ENCODE assay signal across 1 cellular context in the genomic region with DNA sequence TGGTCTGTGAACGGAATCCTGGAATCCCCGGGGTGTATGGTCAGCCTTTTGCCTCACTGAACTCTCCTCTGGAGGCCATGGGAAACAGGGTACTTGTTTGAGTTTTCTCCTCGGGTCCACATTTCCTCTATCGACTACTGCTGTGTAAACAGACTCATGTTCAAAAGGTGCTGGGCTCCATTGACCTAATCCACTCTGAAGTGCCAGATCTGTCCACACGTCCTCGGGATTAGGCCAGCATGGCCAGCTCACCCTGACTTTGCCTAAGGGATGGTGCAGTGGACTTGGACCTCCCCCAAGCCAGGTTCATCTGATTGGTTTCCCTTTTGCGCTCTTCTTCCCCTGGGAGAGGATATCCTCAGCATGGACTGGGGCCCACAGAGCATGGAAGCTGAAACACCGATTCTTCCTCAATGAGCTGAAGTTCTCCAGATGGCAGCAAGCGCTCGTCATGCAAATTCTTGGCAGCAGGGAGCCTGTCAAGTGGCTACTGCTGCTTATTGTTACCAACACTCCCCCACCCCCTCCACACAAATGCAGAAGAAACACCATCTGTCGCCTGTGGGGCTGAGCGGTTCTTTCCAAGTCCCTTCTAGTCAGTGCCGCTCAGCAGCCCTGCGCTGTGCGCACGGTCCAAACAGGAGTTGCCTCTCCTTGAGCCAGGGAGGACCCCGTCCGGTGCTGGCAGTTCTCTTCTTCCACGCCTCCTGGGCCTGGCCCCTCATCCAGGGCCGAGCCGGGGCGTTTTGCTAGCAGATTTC.
A peak's percentile ranks its signal among the peaks of the same experiment; 100 is the strongest.
TF ChIP-seq lines count a peak whose summit lies in the region.

No MANE protein-coding gene starts in this region.

TF ChIP-seq in SK-N-SH, 30 proteins besides CTCF, POLR2A, EP300 and RAD21 (continued from another document):
- TF ChIP-seq SIN3A (IDR thresholded peaks at IDR 0.05; ENCODE audit: borderline replicate concordance, low read depth, low read length), result peak; percentile 83; the same call in 1 of the 2 replicates
- TF ChIP-seq, protein P1, sequence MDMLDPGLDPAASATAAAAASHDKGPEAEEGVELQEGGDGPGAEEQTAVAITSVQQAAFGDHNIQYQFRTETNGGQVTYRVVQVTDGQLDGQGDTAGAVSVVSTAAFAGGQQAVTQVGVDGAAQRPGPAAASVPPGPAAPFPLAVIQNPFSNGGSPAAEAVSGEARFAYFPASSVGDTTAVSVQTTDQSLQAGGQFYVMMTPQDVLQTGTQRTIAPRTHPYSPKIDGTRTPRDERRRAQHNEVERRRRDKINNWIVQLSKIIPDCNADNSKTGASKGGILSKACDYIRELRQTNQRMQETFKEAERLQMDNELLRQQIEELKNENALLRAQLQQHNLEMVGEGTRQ (IDR thresholded peaks at IDR 0.05; ENCODE audit: borderline replicate concordance, low read depth, low read length), result no peak
- TF ChIP-seq TAF1 (IDR thresholded peaks at IDR 0.05; ENCODE audit: borderline replicate concordance, low read depth, low read length), result peak; percentile 42; the same call in 1 of the 2 replicates
- peak; percentile 51; the same call in 1 of the 2 replicates for TF ChIP-seq YY1 (IDR thresholded peaks at IDR 0.05; ENCODE audit: low read depth)
- TF ChIP-seq, protein P2, sequence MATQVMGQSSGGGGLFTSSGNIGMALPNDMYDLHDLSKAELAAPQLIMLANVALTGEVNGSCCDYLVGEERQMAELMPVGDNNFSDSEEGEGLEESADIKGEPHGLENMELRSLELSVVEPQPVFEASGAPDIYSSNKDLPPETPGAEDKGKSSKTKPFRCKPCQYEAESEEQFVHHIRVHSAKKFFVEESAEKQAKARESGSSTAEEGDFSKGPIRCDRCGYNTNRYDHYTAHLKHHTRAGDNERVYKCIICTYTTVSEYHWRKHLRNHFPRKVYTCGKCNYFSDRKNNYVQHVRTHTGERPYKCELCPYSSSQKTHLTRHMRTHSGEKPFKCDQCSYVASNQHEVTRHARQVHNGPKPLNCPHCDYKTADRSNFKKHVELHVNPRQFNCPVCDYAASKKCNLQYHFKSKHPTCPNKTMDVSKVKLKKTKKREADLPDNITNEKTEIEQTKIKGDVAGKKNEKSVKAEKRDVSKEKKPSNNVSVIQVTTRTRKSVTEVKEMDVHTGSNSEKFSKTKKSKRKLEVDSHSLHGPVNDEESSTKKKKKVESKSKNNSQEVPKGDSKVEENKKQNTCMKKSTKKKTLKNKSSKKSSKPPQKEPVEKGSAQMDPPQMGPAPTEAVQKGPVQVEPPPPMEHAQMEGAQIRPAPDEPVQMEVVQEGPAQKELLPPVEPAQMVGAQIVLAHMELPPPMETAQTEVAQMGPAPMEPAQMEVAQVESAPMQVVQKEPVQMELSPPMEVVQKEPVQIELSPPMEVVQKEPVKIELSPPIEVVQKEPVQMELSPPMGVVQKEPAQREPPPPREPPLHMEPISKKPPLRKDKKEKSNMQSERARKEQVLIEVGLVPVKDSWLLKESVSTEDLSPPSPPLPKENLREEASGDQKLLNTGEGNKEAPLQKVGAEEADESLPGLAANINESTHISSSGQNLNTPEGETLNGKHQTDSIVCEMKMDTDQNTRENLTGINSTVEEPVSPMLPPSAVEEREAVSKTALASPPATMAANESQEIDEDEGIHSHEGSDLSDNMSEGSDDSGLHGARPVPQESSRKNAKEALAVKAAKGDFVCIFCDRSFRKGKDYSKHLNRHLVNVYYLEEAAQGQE (IDR thresholded peaks at IDR 0.05; ENCODE audit: low read depth, low read length), result 0 out of 2 replicates have a peak, but pooled peaks have one; percentile 28
- TF ChIP-seq, protein P3, sequence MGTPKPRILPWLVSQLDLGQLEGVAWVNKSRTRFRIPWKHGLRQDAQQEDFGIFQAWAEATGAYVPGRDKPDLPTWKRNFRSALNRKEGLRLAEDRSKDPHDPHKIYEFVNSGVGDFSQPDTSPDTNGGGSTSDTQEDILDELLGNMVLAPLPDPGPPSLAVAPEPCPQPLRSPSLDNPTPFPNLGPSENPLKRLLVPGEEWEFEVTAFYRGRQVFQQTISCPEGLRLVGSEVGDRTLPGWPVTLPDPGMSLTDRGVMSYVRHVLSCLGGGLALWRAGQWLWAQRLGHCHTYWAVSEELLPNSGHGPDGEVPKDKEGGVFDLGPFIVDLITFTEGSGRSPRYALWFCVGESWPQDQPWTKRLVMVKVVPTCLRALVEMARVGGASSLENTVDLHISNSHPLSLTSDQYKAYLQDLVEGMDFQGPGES (IDR thresholded peaks at IDR 0.05; ENCODE audit: low read depth, low read length), result no peak
- peak; percentile 54 for TF ChIP-seq RXRA (IDR thresholded peaks at IDR 0.05; ENCODE audit: borderline replicate concordance, low read depth)
- TF ChIP-seq FOSL2 (IDR thresholded peaks at IDR 0.05; ENCODE audit: borderline replicate concordance, low read depth), result peak; percentile 55; the same call in 1 of the 2 replicates
- TF ChIP-seq, protein P4, sequence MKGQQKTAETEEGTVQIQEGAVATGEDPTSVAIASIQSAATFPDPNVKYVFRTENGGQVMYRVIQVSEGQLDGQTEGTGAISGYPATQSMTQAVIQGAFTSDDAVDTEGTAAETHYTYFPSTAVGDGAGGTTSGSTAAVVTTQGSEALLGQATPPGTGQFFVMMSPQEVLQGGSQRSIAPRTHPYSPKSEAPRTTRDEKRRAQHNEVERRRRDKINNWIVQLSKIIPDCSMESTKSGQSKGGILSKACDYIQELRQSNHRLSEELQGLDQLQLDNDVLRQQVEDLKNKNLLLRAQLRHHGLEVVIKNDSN (IDR thresholded peaks at IDR 0.05; ENCODE audit: borderline replicate concordance, low read depth), result no peak
- TF ChIP-seq GABPA (IDR thresholded peaks at IDR 0.05; ENCODE audit: low read depth), result no peak
- TF ChIP-seq JUND (IDR thresholded peaks at IDR 0.05), result peak; percentile 80
- peak; percentile 92 for TF ChIP-seq TEAD4 (IDR thresholded peaks at IDR 0.05; ENCODE audit: borderline replicate concordance, insufficient read depth)
- no peak; the same call in 1 of the 2 replicates for TF ChIP-seq GATA2 (CRISPR knock-in tag; IDR thresholded peaks at IDR 0.05)
- no peak for TF ChIP-seq RFX5 (IDR thresholded peaks at IDR 0.05; ENCODE audit: low read length)
- 0 out of 2 replicates have a peak, but pooled peaks have one; percentile 12 for TF ChIP-seq RCOR1 (IDR thresholded peaks at IDR 0.05; ENCODE audit: low read length)
- TF ChIP-seq, protein P5, sequence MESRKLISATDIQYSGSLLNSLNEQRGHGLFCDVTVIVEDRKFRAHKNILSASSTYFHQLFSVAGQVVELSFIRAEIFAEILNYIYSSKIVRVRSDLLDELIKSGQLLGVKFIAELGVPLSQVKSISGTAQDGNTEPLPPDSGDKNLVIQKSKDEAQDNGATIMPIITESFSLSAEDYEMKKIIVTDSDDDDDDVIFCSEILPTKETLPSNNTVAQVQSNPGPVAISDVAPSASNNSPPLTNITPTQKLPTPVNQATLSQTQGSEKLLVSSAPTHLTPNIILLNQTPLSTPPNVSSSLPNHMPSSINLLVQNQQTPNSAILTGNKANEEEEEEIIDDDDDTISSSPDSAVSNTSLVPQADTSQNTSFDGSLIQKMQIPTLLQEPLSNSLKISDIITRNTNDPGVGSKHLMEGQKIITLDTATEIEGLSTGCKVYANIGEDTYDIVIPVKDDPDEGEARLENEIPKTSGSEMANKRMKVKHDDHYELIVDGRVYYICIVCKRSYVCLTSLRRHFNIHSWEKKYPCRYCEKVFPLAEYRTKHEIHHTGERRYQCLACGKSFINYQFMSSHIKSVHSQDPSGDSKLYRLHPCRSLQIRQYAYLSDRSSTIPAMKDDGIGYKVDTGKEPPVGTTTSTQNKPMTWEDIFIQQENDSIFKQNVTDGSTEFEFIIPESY (IDR thresholded peaks at IDR 0.05; ENCODE audit: borderline replicate concordance, low read depth), result peak; percentile 70; the same call in 1 of the 2 replicates
TF ChIP-seq in SK-N-SH: peak in this region for 18.
